8 cellular contexts compared by ENCODE assay signal in the genomic region with DNA sequence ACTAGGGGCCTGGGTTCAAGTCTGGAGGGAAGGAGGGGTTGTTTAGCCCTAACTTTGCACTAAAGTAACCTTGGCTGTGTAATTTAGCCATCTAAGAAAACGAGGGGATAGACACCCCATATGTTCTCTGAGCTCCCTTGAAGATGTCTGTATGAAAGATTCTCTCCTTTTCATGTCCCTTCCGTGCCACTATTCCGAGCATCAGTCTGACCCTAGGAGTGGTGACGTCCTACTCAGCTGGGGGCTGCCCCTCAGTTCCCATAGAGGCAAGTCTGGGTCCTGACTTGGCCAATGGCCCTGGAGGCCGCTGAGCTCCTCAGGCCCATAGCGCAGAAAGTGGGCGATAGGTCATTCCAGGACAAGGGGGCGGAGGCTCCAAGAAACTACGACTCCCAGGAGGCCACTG. TPM values are rescaled to one million over a fixed set of nuclear protein-coding genes. Genes with fewer than 3 reads are reported as not detected.
A peak's percentile ranks its signal among the peaks of the same experiment; 100 is the strongest.
DNase-seq lines count a peak whose midpoint lies in the region; ATAC-seq and TF ChIP-seq lines count a peak whose summit lies in the region.

No MANE protein-coding gene starts in this region.

- peak overlapping the region; percentile 94 for H3K4me3 Mint-ChIP-seq in natural killer cell

- no peaks in the 10 kb centered on the region for H3K36me3 ChIP-seq in Loucy (ENCODE audit: insufficient read depth, low read length)

- H3K4me3 ChIP-seq in AG10803 (ENCODE audit: low read length) (peak overlapping the region; percentile 59), Loucy (ENCODE audit: low read length, poor library complexity, severe bottlenecking) (peak overlapping the region; percentile 92), coronary artery (peak overlapping the region; percentile 97)

- peak overlapping the region; percentile 88 for H3K9ac ChIP-seq in Loucy (ENCODE audit: low read depth, low read length, poor library complexity, severe bottlenecking)

- peak overlapping the region; percentile 94 for H2AFZ ChIP-seq in Loucy (ENCODE audit: low read length)

- peak overlapping the region; percentile 79 to 98 for H3K27ac ChIP-seq in coronary artery

- intact Hi-C loops in natural killer cell (cut with micrococcal nuclease) = loop anchor here (5.0 to 10.0 kb wide), 2 partner anchors 141 to 429 kb away; a partner anchor contains a TSS

- H3K4me2 ChIP-seq in Loucy (ENCODE audit: low read depth, low read length, poor library complexity, severe bottlenecking) = peak overlapping the region; percentile 81

- peaks cover 19% of the 10 kb centered on the region for H3K27me3 ChIP-seq in Loucy (ENCODE audit: insufficient read depth, low read length, poor library complexity, severe bottlenecking)

- no peaks in the 10 kb centered on the region for H3K9me3 ChIP-seq in Loucy (ENCODE audit: insufficient read depth, low read depth, low read length)

- no peak for DNase-seq in AG10803 (ENCODE audit: low read depth)
- DNase-seq in coronary artery (ENCODE audit: low spot score) = no peak
- no peak for DNase-seq in natural killer cell
- DNase-seq in NCI-H345 (lab: John Stamatoyannopoulos, UW) = no peak
- DNase-seq in DMS 273 treated with DMSO at 0.1 percent for 48 hours (lab: John Stamatoyannopoulos, UW) = no peak
- no peak for DNase-seq in GM10266 (ENCODE audit: extremely low spot score)
- DNase-seq in NCI-H2227 (lab: John Stamatoyannopoulos, UW; ENCODE audit: unreplicated experiment) = no peak

- H4K20me1 ChIP-seq in Loucy (ENCODE audit: insufficient read depth, low read length, poor library complexity, severe bottlenecking) = peaks cover 26% of the 10 kb centered on the region

- H3K36me3 Mint-ChIP-seq in natural killer cell = no peaks in the 10 kb centered on the region

- peaks cover 37% of the 10 kb centered on the region for H3K79me2 ChIP-seq in Loucy (ENCODE audit: insufficient read depth, low read length)

- H3K27me3 Mint-ChIP-seq in natural killer cell (ENCODE audit: low read depth in 2 of 2) = no peaks in the 10 kb centered on the region

- no peaks in the 10 kb centered on the region for H3F3A ChIP-seq in Loucy (ENCODE audit: low read depth)

- peak overlapping the region; percentile 88 to 90 for H3K27ac Mint-ChIP-seq in natural killer cell

- peaks cover 22 to 37% of the 10 kb centered on the region in 2 donors for H3K4me1 Mint-ChIP-seq in natural killer cell

- peaks cover 38% of the 10 kb centered on the region for H3K4me1 ChIP-seq in Loucy (ENCODE audit: insufficient read depth, low read length, poor library complexity, severe bottlenecking)

- no peaks in the 10 kb centered on the region for H3K9me3 Mint-ChIP-seq in natural killer cell

- no peaks in the 10 kb centered on the region for H3K9me2 ChIP-seq in Loucy (replicated peaks; ENCODE audit: low read depth, low read length)

- no peak for ATAC-seq in natural killer cell

- TF ChIP-seq CTCF in AG10803 (conservative IDR thresholded peaks at IDR 0.05; ENCODE audit: low read length) (no peak), Loucy (conservative IDR thresholded peaks at IDR 0.05; ENCODE audit: low read length) (no peak), coronary artery (IDR thresholded peaks at IDR 0.05) (no peak), natural killer cell (IDR thresholded peaks at IDR 0.05) (no peak), GM10266 (IDR thresholded peaks at IDR 0.05; ENCODE audit: control insufficient read depth, insufficient read depth, low read depth, missing control alignments) (no peak)

RNA-seq across cellular contexts. Expression of a gene that starts 0.8 kb away (rescaled TPM):
- 10 to 100 TPM; 29.5 to 32.1 (median 31.3) TPM for total RNA-seq in natural killer cell
